ENCODE assay signal across 1 cellular context in genomic region chr12:45553204-45553603, GRCh38.
TF ChIP-seq lines count a peak whose summit lies in the region.

No MANE protein-coding gene starts in this region.

TF ChIP-seq in IMR-90, 13 proteins besides CTCF, POLR2A, EP300 and RAD21:
- no peak for TF ChIP-seq MAZ (IDR thresholded peaks at IDR 0.05; ENCODE audit: borderline replicate concordance, low read depth, low read length)
- no peak for TF ChIP-seq ELK1 (IDR thresholded peaks at IDR 0.05; ENCODE audit: borderline replicate concordance, low read depth, low read length)
- no peak for TF ChIP-seq MAFK (IDR thresholded peaks at IDR 0.05; ENCODE audit: low read depth, low read length)
- TF ChIP-seq FOS (IDR thresholded peaks at IDR 0.05; ENCODE audit: low read depth, low read length), result no peak
- no peak for TF ChIP-seq SMC3 (IDR thresholded peaks at IDR 0.05; ENCODE audit: low read depth, low read length)
- TF ChIP-seq USF2 (IDR thresholded peaks at IDR 0.05; ENCODE audit: low read depth, low read length), result no peak
- TF ChIP-seq RFX5 (IDR thresholded peaks at IDR 0.05; ENCODE audit: low read depth, low read length), result no peak
- TF ChIP-seq NFE2L2 (IDR thresholded peaks at IDR 0.05; ENCODE audit: low read depth, low read length), result no peak
- TF ChIP-seq CHD1 (IDR thresholded peaks at IDR 0.05; ENCODE audit: low read depth, low read length), result no peak
- no peak for TF ChIP-seq BHLHE40 (IDR thresholded peaks at IDR 0.05; ENCODE audit: low read depth, low read length)
- no peak for TF ChIP-seq CEBPB (IDR thresholded peaks at IDR 0.05; ENCODE audit: low read depth, low read length)
- TF ChIP-seq RCOR1 (IDR thresholded peaks at IDR 0.05; ENCODE audit: insufficient replicate concordance, low read length), result no peak
- no peak for TF ChIP-seq MXI1 (IDR thresholded peaks at IDR 0.05; ENCODE audit: borderline replicate concordance, low read depth, low read length)
